In genomic region chr9:33919276-33919897, GRCh38 we compare ENCODE assay signal across 13 cellular contexts.
DNase-seq lines count a peak whose midpoint lies in the region; ATAC-seq and TF ChIP-seq lines count a peak whose summit lies in the region.
"Had no signal": no experiment of that assay in that cellular context is flagged by ENCODE, and none has a peak within 500 bp of the region (broad histone marks: within the 10 kb centered on the region; RNA-seq: fewer than 3 reads in every experiment).

No MANE protein-coding gene starts in this region.

- ATAC-seq in CD4-positive, CD25-positive, alpha-beta regulatory T cell (ENCODE audit: low read depth in 2 of 2), result no peak
- ATAC-seq in GM19328 (IDR thresholded peaks at IDR 0.05; ENCODE audit: unreplicated experiment), result no peak

- no peaks in the 10 kb centered on the region for H3K4me1 ChIP-seq in CD4-positive, CD25-positive, alpha-beta regulatory T cell (ENCODE audit: control insufficient read depth, insufficient read depth, low read length, poor library complexity, severe bottlenecking)
- H3K4me1 ChIP-seq in esophagus muscularis mucosa, result peaks cover 0 to 4% (median 0%) of the 10 kb centered on the region in 4 donors
- H3K4me1 ChIP-seq: transverse colon had no signal

- intact Hi-C loops in activated T-helper 1 cell treated with anti-CD3 and anti-CD28 coated beads, Interleukin-12 subunit alpha, Interleukin-12 subunit beta, Interleukin-2, Interleukin-4 antibody, amounts not matched to agents 30 ng/mL and 10 ng/mL and 1 ng/mL, durations not matched to agents 14 hours and 24 hours and 36 hours (cut with micrococcal nuclease), result no loop called here
- intact Hi-C loops in esophagus muscularis mucosa (cut with DNase I), result loop anchor here (10.0 kb wide), 1 partner anchor 95 kb away; no protein-coding TSS in a partner anchor

- DNase-seq in DMS 273 (lab: John Stamatoyannopoulos, UW; ENCODE audit: unreplicated experiment) (peak; percentile 14), DMS 273 treated with DMSO at 0.1 percent for 48 hours (lab: John Stamatoyannopoulos, UW) (no peak), mesothelial cell of epicardium (ENCODE audit: low spot score in 2 of 2, unreplicated experiment in 2 of 2) (no peak), esophagus muscularis mucosa (ENCODE audit: extremely low spot score) (no peak), NCI-H774 (lab: John Stamatoyannopoulos, UW) (no peak)
- DNase-seq in CD4-positive, CD25-positive, alpha-beta regulatory T cell, result no peak
- no peak for DNase-seq in activated T-helper 1 cell treated with anti-CD3 and anti-CD28 coated beads, Interleukin-12 subunit alpha, Interleukin-12 subunit beta, Interleukin-2, Interleukin-4 antibody, amounts not matched to agents 30 ng/mL and 10 ng/mL and 1 ng/mL, durations not matched to agents 14 hours and 24 hours and 36 hours (ENCODE audit: low spot score)
- DNase-seq: 8988T; activated CD4-positive, alpha-beta T cell treated with anti-CD3 and anti-CD28 coated beads, Interleukin-2, amount 50 U/mL, for 48 hours; NCI-H446 treated with DMSO at 0.1 percent for 48 hours; transverse colon had no signal

- H3K27ac ChIP-seq in CD4-positive, CD25-positive, alpha-beta regulatory T cell (ENCODE audit: insufficient read depth, low read length, poor library complexity, severe bottlenecking), result no peak overlapping the region
- H3K27ac ChIP-seq in esophagus muscularis mucosa (replicated peaks in 1 of 4), result no peak overlapping the region
- H3K27ac ChIP-seq: transverse colon had no signal

- no peak overlapping the region for H3K4me3 Mint-ChIP-seq in CD4-positive, CD25-positive, alpha-beta regulatory T cell
- no peak overlapping the region for H3K4me3 Mint-ChIP-seq in activated T-helper 1 cell treated with anti-CD3 and anti-CD28 coated beads, Interleukin-12 subunit alpha, Interleukin-12 subunit beta, Interleukin-2, Interleukin-4 antibody, amounts not matched to agents 30 ng/mL and 10 ng/mL and 1 ng/mL, durations not matched to agents 14 hours and 24 hours and 36 hours
- no peak overlapping the region for H3K4me3 Mint-ChIP-seq in mesothelial cell of epicardium
- H3K4me3 Mint-ChIP-seq: T-helper 1 cell treated with Interleukin-12 subunit alpha and Interleukin-12 subunit beta and Interleukin-4 antibody, amounts not matched to agents 30 μg/mL and 1 μg/mL, for 36 hours had no signal

- peaks cover 77% of the 10 kb centered on the region for H3K36me3 ChIP-seq in CD4-positive, CD25-positive, alpha-beta regulatory T cell (ENCODE audit: control insufficient read depth, insufficient read depth, low read length)
- H3K36me3 ChIP-seq in esophagus muscularis mucosa, result peaks cover 44 to 84% (median 78%) of the 10 kb centered on the region in 4 donors

- H3K4me1 Mint-ChIP-seq in CD4-positive, CD25-positive, alpha-beta regulatory T cell, result peaks cover 0 to 5% (median 0%) of the 10 kb centered on the region in 4 donors
- H3K4me1 Mint-ChIP-seq in activated T-helper 1 cell treated with anti-CD3 and anti-CD28 coated beads, Interleukin-12 subunit alpha, Interleukin-12 subunit beta, Interleukin-2, Interleukin-4 antibody, amounts not matched to agents 30 ng/mL and 10 ng/mL and 1 ng/mL, durations not matched to agents 14 hours and 24 hours and 36 hours (ENCODE audit: low read depth), result no peaks in the 10 kb centered on the region
- H3K4me1 Mint-ChIP-seq in mesothelial cell of epicardium, result peaks cover 5% of the 10 kb centered on the region

- no peaks in the 10 kb centered on the region for H3K27me3 Mint-ChIP-seq in CD4-positive, CD25-positive, alpha-beta regulatory T cell
- no peaks in the 10 kb centered on the region for H3K27me3 Mint-ChIP-seq in activated T-helper 1 cell treated with anti-CD3 and anti-CD28 coated beads, Interleukin-12 subunit alpha, Interleukin-12 subunit beta, Interleukin-2, Interleukin-4 antibody, amounts not matched to agents 30 ng/mL and 10 ng/mL and 1 ng/mL, durations not matched to agents 14 hours and 24 hours and 36 hours (ENCODE audit: insufficient read depth)
- H3K27me3 Mint-ChIP-seq in mesothelial cell of epicardium (ENCODE audit: low read depth), result no peaks in the 10 kb centered on the region

- H3K4me3 ChIP-seq in CD4-positive, CD25-positive, alpha-beta regulatory T cell (ENCODE audit: low read depth, low read length), result no peak overlapping the region
- H3K4me3 ChIP-seq in esophagus muscularis mucosa, result no peak overlapping the region
- H3K4me3 ChIP-seq: transverse colon had no signal

- peaks cover 43% of the 10 kb centered on the region for H3K36me3 Mint-ChIP-seq in CD4-positive, CD25-positive, alpha-beta regulatory T cell
- H3K36me3 Mint-ChIP-seq in activated T-helper 1 cell treated with anti-CD3 and anti-CD28 coated beads, Interleukin-12 subunit alpha, Interleukin-12 subunit beta, Interleukin-2, Interleukin-4 antibody, amounts not matched to agents 30 ng/mL and 10 ng/mL and 1 ng/mL, durations not matched to agents 14 hours and 24 hours and 36 hours (ENCODE audit: low read depth), result peaks cover 41% of the 10 kb centered on the region
- peaks cover 32% of the 10 kb centered on the region for H3K36me3 Mint-ChIP-seq in mesothelial cell of epicardium

- TF ChIP-seq EP300 in esophagus muscularis mucosa (IDR thresholded peaks at IDR 0.05), result no peak

- H3K9me3 Mint-ChIP-seq in CD4-positive, CD25-positive, alpha-beta regulatory T cell, result no peaks in the 10 kb centered on the region
- no peaks in the 10 kb centered on the region for H3K9me3 Mint-ChIP-seq in activated T-helper 1 cell treated with anti-CD3 and anti-CD28 coated beads, Interleukin-12 subunit alpha, Interleukin-12 subunit beta, Interleukin-2, Interleukin-4 antibody, amounts not matched to agents 30 ng/mL and 10 ng/mL and 1 ng/mL, durations not matched to agents 14 hours and 24 hours and 36 hours
- no peaks in the 10 kb centered on the region for H3K9me3 Mint-ChIP-seq in mesothelial cell of epicardium
- H3K9me3 Mint-ChIP-seq: T-helper 1 cell treated with Interleukin-12 subunit alpha and Interleukin-12 subunit beta and Interleukin-4 antibody, amounts not matched to agents 30 μg/mL and 1 μg/mL, for 36 hours had no signal

- no peaks in the 10 kb centered on the region for H3K9me3 ChIP-seq in CD4-positive, CD25-positive, alpha-beta regulatory T cell (ENCODE audit: control insufficient read depth in 2 of 2, low read length in 2 of 2)
- no peaks in the 10 kb centered on the region for H3K9me3 ChIP-seq in esophagus muscularis mucosa
- H3K9me3 ChIP-seq: transverse colon had no signal

- no peaks in the 10 kb centered on the region for H3K27me3 ChIP-seq in CD4-positive, CD25-positive, alpha-beta regulatory T cell (ENCODE audit: control insufficient read depth, insufficient read depth, low read length)
- H3K27me3 ChIP-seq in esophagus muscularis mucosa, result no peaks in the 10 kb centered on the region
- H3K27me3 ChIP-seq: transverse colon had no signal

- peak overlapping the region in 2 of 3 donors; percentile 70 to 73 for H3K27ac Mint-ChIP-seq in CD4-positive, CD25-positive, alpha-beta regulatory T cell
- H3K27ac Mint-ChIP-seq in activated T-helper 1 cell treated with anti-CD3 and anti-CD28 coated beads, Interleukin-12 subunit alpha, Interleukin-12 subunit beta, Interleukin-2, Interleukin-4 antibody, amounts not matched to agents 30 ng/mL and 10 ng/mL and 1 ng/mL, durations not matched to agents 14 hours and 24 hours and 36 hours, result peak overlapping the region; percentile 20
- peak overlapping the region; percentile 71 for H3K27ac Mint-ChIP-seq in mesothelial cell of epicardium
- H3K27ac Mint-ChIP-seq: T-helper 1 cell treated with Interleukin-12 subunit alpha and Interleukin-12 subunit beta and Interleukin-4 antibody, amounts not matched to agents 30 μg/mL and 1 μg/mL, for 36 hours had no signal

- WGBS in esophagus muscularis mucosa, result 86% methylated on average over 6 of the region's 6 CpGs

- no peak for TF ChIP-seq CTCF in mesothelial cell of epicardium (IDR thresholded peaks at IDR 0.05; ENCODE audit: unreplicated experiment)
- TF ChIP-seq CTCF in esophagus muscularis mucosa (IDR thresholded peaks at IDR 0.05), result no peak

- TF ChIP-seq POLR2A in esophagus muscularis mucosa (IDR thresholded peaks at IDR 0.05; ENCODE audit: low read depth), result no peak

Comparison
In these comparisons a context has a peak if more than half of its experiments do, and no peak if none do; other contexts are left out.
1. H3K27ac Mint-ChIP-seq: peak in every context shown above with its lines; median percentile 72 in CD4-positive, CD25-positive, alpha-beta regulatory T cell; 71 in mesothelial cell of epicardium; 20 in activated T-helper 1 cell treated with anti-CD3 and anti-CD28 coated beads, Interleukin-12 subunit alpha, Interleukin-12 subunit beta, Interleukin-2, Interleukin-4 antibody, amounts not matched to agents 30 ng/mL and 10 ng/mL and 1 ng/mL, durations not matched to agents 14 hours and 24 hours and 36 hours.